Comparison of ENCODE assay signal across 10 cellular contexts in genomic region chr1:8562881-8563865, GRCh38.
DNase-seq lines count a peak whose midpoint lies in the region; ATAC-seq and TF ChIP-seq lines count a peak whose summit lies in the region.
"Had no signal": no experiment of that assay in that cellular context is flagged by ENCODE, and none has a peak within 500 bp of the region (broad histone marks: within the 10 kb centered on the region; RNA-seq: fewer than 3 reads in every experiment).

No MANE protein-coding gene starts in this region.

- no peaks in the 10 kb centered on the region for H3K9me3 ChIP-seq in H9 (ENCODE audit: control insufficient read depth, low read depth, low read length)
- no peaks in the 10 kb centered on the region for H3K9me3 ChIP-seq in right cardiac atrium (ENCODE audit: control insufficient read depth, low read length)

- peaks cover 23 to 30% of the 10 kb centered on the region in 2 experiments for H3K4me1 Mint-ChIP-seq in H9
- H3K4me1 Mint-ChIP-seq in activated T-helper 17 cell treated with anti-CD3 and anti-CD28 coated beads, Interleukin-2, amount 50 U/mL, for 72 hours: no peaks in the 10 kb centered on the region

- H3K4me1 ChIP-seq in ACC112 (ENCODE audit: control insufficient read depth, insufficient read depth, low read length, unreplicated experiment) (peaks cover 15% of the 10 kb centered on the region), H9 (ENCODE audit: insufficient read depth, low read length) (peaks cover 3% of the 10 kb centered on the region; the same call in 1 of the 2 replicates), right cardiac atrium (ENCODE audit: control insufficient read depth, insufficient read depth, low read length) (peaks cover 7% of the 10 kb centered on the region)

- H3K18ac ChIP-seq in H9 (ENCODE audit: insufficient read length, low read depth, low read length): no peak overlapping the region

- H3K4me2 ChIP-seq in H9 (ENCODE audit: insufficient read depth, insufficient read length, low read length): no peak overlapping the region

- H3K4me3 ChIP-seq in ACC112 (ENCODE audit: low read depth, low read length) (no peak overlapping the region), right cardiac atrium (ENCODE audit: low read length) (no peak overlapping the region)

- no peak overlapping the region for H2BK12ac ChIP-seq in H9 (ENCODE audit: insufficient read length, low read depth, low read length)

- no peak overlapping the region for H4K5ac ChIP-seq in H9 (ENCODE audit: insufficient read length, low read depth, low read length)

- ATAC-seq in activated T-helper 17 cell treated with anti-CD3 and anti-CD28 coated beads, Interleukin-2, amount 50 U/mL, for 72 hours (replicated peaks): no peak
- peak; percentile 26 to 60 for ATAC-seq in right cardiac atrium
- ATAC-seq in GM19035 (IDR thresholded peaks at IDR 0.05; ENCODE audit: unreplicated experiment): no peak
- no peak for ATAC-seq in GM19463 (IDR thresholded peaks at IDR 0.05; ENCODE audit: unreplicated experiment)

- no peak overlapping the region for H3K56ac ChIP-seq in H9 (ENCODE audit: insufficient read length, low read depth, low read length)

- intact Hi-C loops in right cardiac atrium (cut with DNase I): loop anchor here (5.0 to 10.0 kb wide), 6 partner anchors 109 to 282 kb away; no protein-coding TSS in a partner anchor

- H4K20me1 ChIP-seq in H9 (ENCODE audit: control insufficient read depth, insufficient read depth, insufficient read length): no peaks in the 10 kb centered on the region

- no peak overlapping the region for H3K14ac ChIP-seq in H9 (ENCODE audit: insufficient read depth, low read length)

- no peak overlapping the region for H3K4ac ChIP-seq in H9 (ENCODE audit: low read depth, low read length)

- H3K36me3 ChIP-seq in ACC112 (ENCODE audit: insufficient read depth, low read length): no peaks in the 10 kb centered on the region

- H3K27me3 ChIP-seq in ACC112 (ENCODE audit: insufficient read depth, low read length) (no peaks in the 10 kb centered on the region), H9 (ENCODE audit: insufficient read depth, low read length) (no peaks in the 10 kb centered on the region), right cardiac atrium (ENCODE audit: control insufficient read depth, insufficient read depth) (no peaks in the 10 kb centered on the region)

- H3K27ac ChIP-seq in ACC112 (ENCODE audit: low read depth, low read length): peak overlapping the region; percentile 40; the same call in 1 of the 2 replicates
- H3K27ac ChIP-seq in H9 (ENCODE audit: insufficient read length, low read depth, low read length): no peak overlapping the region
- peak overlapping the region; percentile 61 for H3K27ac ChIP-seq in right cardiac atrium (ENCODE audit: low read length)

- H3K36me3 Mint-ChIP-seq in H9 (ENCODE audit: insufficient read depth in 1 of 3, low read depth in 3 of 3): peaks cover 0 to 3% (median 0%) of the 10 kb centered on the region in 3 experiments; a peak in 2 of 7 replicates
- no peaks in the 10 kb centered on the region for H3K36me3 Mint-ChIP-seq in activated T-helper 17 cell treated with anti-CD3 and anti-CD28 coated beads, Interleukin-2, amount 50 U/mL, for 72 hours (ENCODE audit: low read depth)

- H2BK20ac ChIP-seq in H9 (ENCODE audit: low read depth, low read length, poor library complexity, severe bottlenecking): no peak overlapping the region

- H3K27ac Mint-ChIP-seq in H9: peak overlapping the region; percentile 65 to 68 (median 68); a peak in 6 of 7 replicates
- peak overlapping the region; percentile 70 for H3K27ac Mint-ChIP-seq in activated T-helper 17 cell treated with anti-CD3 and anti-CD28 coated beads, Interleukin-2, amount 50 U/mL, for 72 hours

- H3K27me3 Mint-ChIP-seq in H9 (ENCODE audit: low read depth): no peaks in the 10 kb centered on the region
- H3K27me3 Mint-ChIP-seq in activated T-helper 17 cell treated with anti-CD3 and anti-CD28 coated beads, Interleukin-2, amount 50 U/mL, for 72 hours: no peaks in the 10 kb centered on the region

- H2AK5ac ChIP-seq in H9 (ENCODE audit: insufficient read length, low read length): no peak overlapping the region

- peaks cover 3% of the 10 kb centered on the region for H3K79me1 ChIP-seq in H9 (ENCODE audit: insufficient read depth, low read depth, low read length, poor library complexity, severe bottlenecking)

- no peak overlapping the region for H4K8ac ChIP-seq in H9 (replicated peaks; ENCODE audit: insufficient read length, low read depth, low read length)

- no peak overlapping the region for H3K23ac ChIP-seq in H9 (ENCODE audit: insufficient read length, low read depth, low read length)

- H2AFZ ChIP-seq in ACC112 (ENCODE audit: low read length, unreplicated experiment) (no peak overlapping the region), H9 (ENCODE audit: low read length) (no peak overlapping the region)

- no peaks in the 10 kb centered on the region for H3K23me2 ChIP-seq in H9 (ENCODE audit: insufficient read length, low read depth, low read length, poor library complexity, severe bottlenecking)

- no peak overlapping the region for H2BK15ac ChIP-seq in H9 (ENCODE audit: low read depth, low read length)

- no peak overlapping the region for H3T11ph ChIP-seq in H9 (ENCODE audit: low read length)

- no peak overlapping the region for H3K9ac ChIP-seq in H9 (ENCODE audit: extremely low read depth, insufficient read length, low read length)

- no peak for DNase-seq in H9
- no peak for DNase-seq in right cardiac atrium
- no peak for DNase-seq in NCI-H345 treated with DMSO at 0.1 percent for 48 hours (lab: John Stamatoyannopoulos, UW; ENCODE audit: unreplicated experiment)
- no peak for DNase-seq in medulla oblongata (ENCODE audit: extremely low spot score)
- DNase-seq: activated CD8-positive, alpha-beta memory T cell treated with anti-CD3 and anti-CD28 coated beads, Interleukin-2, amount 50 U/mL, for 4 hours; NCI-H1694 treated with DMSO at 0.1 percent for 48 hours had no signal

- no peak overlapping the region for H2BK5ac ChIP-seq in H9 (ENCODE audit: insufficient read length, low read length)

- TF ChIP-seq CTCF in H9 (conservative IDR thresholded peaks at IDR 0.05): no peak

- no peak overlapping the region for H3K4me3 Mint-ChIP-seq in H9
- H3K4me3 Mint-ChIP-seq in activated T-helper 17 cell treated with anti-CD3 and anti-CD28 coated beads, Interleukin-2, amount 50 U/mL, for 72 hours: no peak overlapping the region

- H3K79me2 ChIP-seq in ACC112 (ENCODE audit: control insufficient read depth, insufficient read depth, low read length, unreplicated experiment): no peaks in the 10 kb centered on the region
- H3K79me2 ChIP-seq in H9 (ENCODE audit: insufficient read depth, low read length): peaks cover 14% of the 10 kb centered on the region; the same call in 1 of the 2 replicates

- WGBS in H9 (ENCODE audit: extremely low coverage, insufficient read length, low lambda C conversion rate): no CpG with 5 or more reads among the region's 4 CpGs
- 31% methylated on average over 4 of the region's 4 CpGs for WGBS in right cardiac atrium

- no peaks in the 10 kb centered on the region for H3K9me3 Mint-ChIP-seq in H9
- no peaks in the 10 kb centered on the region for H3K9me3 Mint-ChIP-seq in activated T-helper 17 cell treated with anti-CD3 and anti-CD28 coated beads, Interleukin-2, amount 50 U/mL, for 72 hours

- no peak overlapping the region for H2BK120ac ChIP-seq in H9 (ENCODE audit: low read depth, low read length, poor library complexity, severe bottlenecking)

- no peak overlapping the region for H4K91ac ChIP-seq in H9 (ENCODE audit: insufficient read length, low read depth, low read length)

Comparison
In these comparisons a context has a peak if more than half of its experiments do, and no peak if none do; other contexts are left out.
1. ATAC-seq: peak in right cardiac atrium (2 of 2); none in activated T-helper 17 cell treated with anti-CD3 and anti-CD28 coated beads, Interleukin-2, amount 50 U/mL, for 72 hours (single experiment), GM19035 (single experiment) and GM19463 (single experiment).